15 cellular contexts compared by ENCODE assay signal in genomic region chr14:69763761-69764510, GRCh38. TPM values are rescaled to one million over a fixed set of nuclear protein-coding genes. Genes with fewer than 3 reads are reported as not detected.
DNase-seq lines count a peak whose midpoint lies in the region; ATAC-seq and FAIRE-seq lines count a peak whose summit lies in the region.
"Had no signal": no experiment of that assay in that cellular context is flagged by ENCODE, and none has a peak within 500 bp of the region (broad histone marks: within the 10 kb centered on the region; RNA-seq: fewer than 3 reads in every experiment).

No MANE protein-coding gene starts in this region.

- no peak for FAIRE-seq in frontal cortex (lab: Jason Lieb, UNC)
- FAIRE-seq: colon, RCC 7860, TTC549 had no signal

- H3K9me3 Mint-ChIP-seq in activated naive CD4-positive, alpha-beta T cell treated with anti-CD3 and anti-CD28 coated beads, Interleukin-2, amount 10 ng/mL, durations not matched to agents 7 days and 5 days: peaks cover 11% of the 10 kb centered on the region
- H3K9me3 Mint-ChIP-seq in activated T-cell treated with anti-CD3 and anti-CD28 coated beads, Interleukin-2, amount 50 U/mL, for 72 hours: peaks cover 3 to 8% of the 10 kb centered on the region in 2 donors
- peaks cover 0 to 5% (median 1%) of the 10 kb centered on the region in 6 donors for H3K9me3 Mint-ChIP-seq in immature natural killer cell
- peaks cover 7% of the 10 kb centered on the region for H3K9me3 Mint-ChIP-seq in stimulated activated naive CD8-positive, alpha-beta T cell treated with anti-CD3 and anti-CD28 coated beads, Interleukin-15, Interleukin-2, amounts not matched to agents 100 ng/mL and 50 ng/mL, for 24 hours

- peaks cover 25% of the 10 kb centered on the region for H3K36me3 Mint-ChIP-seq in activated naive CD4-positive, alpha-beta T cell treated with anti-CD3 and anti-CD28 coated beads, Interleukin-2, amount 10 ng/mL, durations not matched to agents 7 days and 5 days
- peaks cover 25 to 37% of the 10 kb centered on the region in 2 donors for H3K36me3 Mint-ChIP-seq in activated T-cell treated with anti-CD3 and anti-CD28 coated beads, Interleukin-2, amount 50 U/mL, for 72 hours (ENCODE audit: insufficient read depth in 2 of 2)
- H3K36me3 Mint-ChIP-seq in immature natural killer cell: peaks cover 13 to 17% (median 16%) of the 10 kb centered on the region in 3 donors
- H3K36me3 Mint-ChIP-seq in stimulated activated naive CD8-positive, alpha-beta T cell treated with anti-CD3 and anti-CD28 coated beads, Interleukin-15, Interleukin-2, amounts not matched to agents 100 ng/mL and 50 ng/mL, for 24 hours (ENCODE audit: low read depth): peaks cover 33% of the 10 kb centered on the region

- H3K27ac Mint-ChIP-seq in activated naive CD4-positive, alpha-beta T cell treated with anti-CD3 and anti-CD28 coated beads, Interleukin-2, amount 10 ng/mL, durations not matched to agents 7 days and 5 days: peak overlapping the region; percentile 76
- H3K27ac Mint-ChIP-seq in activated T-cell treated with anti-CD3 and anti-CD28 coated beads, Interleukin-2, amount 50 U/mL, for 72 hours: peak overlapping the region; percentile 76
- H3K27ac Mint-ChIP-seq in immature natural killer cell: peak overlapping the region; percentile 62 to 90 (median 81)
- H3K27ac Mint-ChIP-seq in stimulated activated naive CD8-positive, alpha-beta T cell treated with anti-CD3 and anti-CD28 coated beads, Interleukin-15, Interleukin-2, amounts not matched to agents 100 ng/mL and 50 ng/mL, for 24 hours: peak overlapping the region; percentile 85

- CTCF ChIA-PET in activated naive CD4-positive, alpha-beta T cell treated with anti-CD3 and anti-CD28 coated beads, Interleukin-2, amount 10 ng/mL, durations not matched to agents 7 days and 5 days (lab: Charles Lee): no interaction called here

- no peak for DNase-seq in activated naive CD4-positive, alpha-beta T cell treated with anti-CD3 and anti-CD28 coated beads, Interleukin-2, amount 10 ng/mL, durations not matched to agents 7 days and 5 days
- no peak for DNase-seq in activated naive CD4-positive, alpha-beta T cell (lab: John Stamatoyannopoulos, UW)
- no peak for DNase-seq in activated T-cell treated with anti-CD3 and anti-CD28 coated beads, Interleukin-2, amount 50 U/mL, for 72 hours
- peak in 1 of 3 donors; percentile 29 for DNase-seq in immature natural killer cell
- DNase-seq in frontal cortex (ENCODE audit: low spot score in 2 of 2): no peak
- DNase-seq: activated effector memory CD4-positive, alpha-beta T cell treated with anti-CD3 and anti-CD28 coated beads, Interleukin-2, amount 50 U/mL, for 16 hours; sigmoid colon had no signal

- no peak overlapping the region for H3K4me3 Mint-ChIP-seq in activated naive CD4-positive, alpha-beta T cell treated with anti-CD3 and anti-CD28 coated beads, Interleukin-2, amount 10 ng/mL, durations not matched to agents 7 days and 5 days
- H3K4me3 Mint-ChIP-seq in activated T-cell treated with anti-CD3 and anti-CD28 coated beads, Interleukin-2, amount 50 U/mL, for 72 hours: peak overlapping the region; percentile 28 to 55
- H3K4me3 Mint-ChIP-seq in immature natural killer cell: peak overlapping the region in 4 of 5 donors; percentile 9 to 43 (median 30)
- H3K4me3 Mint-ChIP-seq in stimulated activated naive CD8-positive, alpha-beta T cell treated with anti-CD3 and anti-CD28 coated beads, Interleukin-15, Interleukin-2, amounts not matched to agents 100 ng/mL and 50 ng/mL, for 24 hours: peak overlapping the region; percentile 48

- peaks cover 12% of the 10 kb centered on the region for H3K27me3 Mint-ChIP-seq in activated naive CD4-positive, alpha-beta T cell treated with anti-CD3 and anti-CD28 coated beads, Interleukin-2, amount 10 ng/mL, durations not matched to agents 7 days and 5 days
- H3K27me3 Mint-ChIP-seq in activated T-cell treated with anti-CD3 and anti-CD28 coated beads, Interleukin-2, amount 50 U/mL, for 72 hours (ENCODE audit: low read depth): no peaks in the 10 kb centered on the region
- H3K27me3 Mint-ChIP-seq in immature natural killer cell (ENCODE audit: low read depth in 3 of 3): peaks cover 21 to 35% (median 27%) of the 10 kb centered on the region in 3 donors
- no peaks in the 10 kb centered on the region for H3K27me3 Mint-ChIP-seq in stimulated activated naive CD8-positive, alpha-beta T cell treated with anti-CD3 and anti-CD28 coated beads, Interleukin-15, Interleukin-2, amounts not matched to agents 100 ng/mL and 50 ng/mL, for 24 hours

- ATAC-seq in activated T-cell treated with anti-CD3 and anti-CD28 coated beads, Interleukin-2, amount 50 U/mL, for 72 hours (replicated peaks in 1 of 2): no peak
- ATAC-seq in HG03354 (IDR thresholded peaks at IDR 0.05; ENCODE audit: poor library complexity, severe bottlenecking, unreplicated experiment) (no peak), GM18498 (IDR thresholded peaks at IDR 0.05; ENCODE audit: unreplicated experiment) (no peak)

- H3K4me1 Mint-ChIP-seq in activated naive CD4-positive, alpha-beta T cell treated with anti-CD3 and anti-CD28 coated beads, Interleukin-2, amount 10 ng/mL, durations not matched to agents 7 days and 5 days: peaks cover 58% of the 10 kb centered on the region
- H3K4me1 Mint-ChIP-seq in activated T-cell treated with anti-CD3 and anti-CD28 coated beads, Interleukin-2, amount 50 U/mL, for 72 hours (ENCODE audit: low read depth): peaks cover 59% of the 10 kb centered on the region
- H3K4me1 Mint-ChIP-seq in immature natural killer cell: peaks cover 38 to 50% of the 10 kb centered on the region in 2 donors
- H3K4me1 Mint-ChIP-seq in stimulated activated naive CD8-positive, alpha-beta T cell treated with anti-CD3 and anti-CD28 coated beads, Interleukin-15, Interleukin-2, amounts not matched to agents 100 ng/mL and 50 ng/mL, for 24 hours (ENCODE audit: low read depth): peaks cover 73% of the 10 kb centered on the region

RNA-seq across cellular contexts. Expression of gene SRSF5, which starts 3.0 kb away (rescaled TPM):
- 100 to 1,000 TPM; 417 to 428 TPM for total RNA-seq in activated T-cell treated with anti-CD3 and anti-CD28 coated beads, Interleukin-2, amount 50 U/mL, for 72 hours
- 100 to 1,000 TPM; 635 to 806 (median 639) TPM for polyA plus RNA-seq in immature natural killer cell
- total RNA-seq in frontal cortex: 120 TPM

RNA-seq across cellular contexts. Expression of gene SLC10A1, which starts 33.1 kb away (rescaled TPM):
- total RNA-seq in activated T-cell treated with anti-CD3 and anti-CD28 coated beads, Interleukin-2, amount 50 U/mL, for 72 hours: not detected
- under 1 TPM in 1 of 3 donors, not detected in 2; 0.09 TPM for polyA plus RNA-seq in immature natural killer cell
- total RNA-seq in frontal cortex: not detected
- total RNA-seq: fibroblast of villous mesenchyme, kidney epithelial cell, sigmoid colon had no signal
- polyA plus RNA-seq: sigmoid colon had no signal
